In the genomic region with DNA sequence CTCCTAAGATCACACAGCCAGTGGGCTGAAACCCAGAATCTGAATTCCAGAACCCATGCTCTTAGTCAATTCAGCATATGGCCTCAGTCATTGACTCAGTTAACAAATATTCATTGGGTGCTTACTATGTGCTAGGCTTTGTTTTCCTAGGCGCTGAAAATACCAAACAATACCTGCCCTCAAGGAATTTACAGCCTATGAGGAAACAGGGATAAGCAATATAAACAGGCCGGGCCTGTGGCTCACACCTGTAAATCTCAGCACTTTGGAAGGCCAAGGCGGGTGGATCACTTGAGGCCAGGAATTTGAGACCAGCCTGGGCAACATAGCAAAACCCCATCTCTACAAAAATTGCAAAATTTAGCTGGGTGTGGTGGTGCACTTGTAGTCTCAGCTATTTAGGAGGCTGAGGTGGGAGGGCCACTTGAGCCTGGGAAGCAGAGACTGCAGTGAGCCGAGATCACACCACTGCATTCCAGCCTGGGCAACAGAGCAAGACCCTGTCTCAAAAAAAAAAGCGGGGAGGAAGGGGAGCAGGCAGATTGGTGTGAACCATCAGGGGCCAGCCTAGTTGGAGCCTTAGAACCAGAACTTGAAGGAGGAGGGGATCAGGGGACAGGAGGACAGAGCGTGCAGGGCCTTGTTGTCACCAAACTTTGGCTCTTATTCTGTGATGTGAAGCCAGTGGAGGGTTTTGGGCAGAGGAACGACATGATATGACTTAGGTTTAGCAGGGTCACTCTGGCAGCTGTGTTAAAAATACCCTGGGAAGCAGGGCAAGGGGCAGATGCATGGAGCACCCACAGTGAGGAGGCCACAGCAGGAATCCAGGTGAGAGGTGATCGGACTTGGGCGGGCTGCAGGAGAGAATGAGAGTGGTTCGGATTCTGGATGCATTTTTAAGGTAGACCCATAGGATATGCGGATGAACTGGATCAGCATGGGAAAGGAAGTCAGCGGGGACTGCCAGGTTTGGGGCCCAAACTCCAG, we compare ENCODE assay signal across 15 cellular contexts. TPM values are rescaled to one million over a fixed set of nuclear protein-coding genes. Genes with fewer than 3 reads are reported as not detected.
DNase-seq lines count a peak whose midpoint lies in the region; ATAC-seq and TF ChIP-seq lines count a peak whose summit lies in the region.
"Had no signal": no experiment of that assay in that cellular context is flagged by ENCODE, and none has a peak within 500 bp of the region (broad histone marks: within the 10 kb centered on the region; RNA-seq: fewer than 3 reads in every experiment).

No MANE protein-coding gene starts in this region.

- H3K36me3 ChIP-seq in heart left ventricle = peaks cover 0 to 55% (median 36%) of the 10 kb centered on the region in 9 donors
- no peaks in the 10 kb centered on the region for H3K36me3 ChIP-seq in neuronal stem cell (replicated peaks in 1 of 2; ENCODE audit: control insufficient read depth in 2 of 2, insufficient read depth in 2 of 2, low read length in 2 of 2)
- H3K36me3 ChIP-seq in aorta (ENCODE audit: control insufficient read depth in 1 of 2, insufficient read depth in 2 of 2, low read length in 1 of 2) = peaks cover 0 to 12% of the 10 kb centered on the region in 2 donors

- H3K27me3 Mint-ChIP-seq in activated naive CD8-positive, alpha-beta T cell treated with anti-CD3 and anti-CD28 coated beads, Interleukin-2, amount 50 U/mL, for 24 hours = peaks cover 2% of the 10 kb centered on the region

- peak overlapping the region; percentile 44 for H2AK5ac ChIP-seq in neuronal stem cell (ENCODE audit: low read depth, low read length)

- H3K4me3 Mint-ChIP-seq in activated naive CD8-positive, alpha-beta T cell treated with anti-CD3 and anti-CD28 coated beads, Interleukin-2, amount 50 U/mL, for 24 hours = no peak overlapping the region
- H3K4me3 Mint-ChIP-seq: T-helper 17 cell had no signal

- H3K23ac ChIP-seq in neuronal stem cell (ENCODE audit: low read depth, low read length, poor library complexity) = no peak overlapping the region

- no peaks in the 10 kb centered on the region for H3K36me3 Mint-ChIP-seq in activated naive CD8-positive, alpha-beta T cell treated with anti-CD3 and anti-CD28 coated beads, Interleukin-2, amount 50 U/mL, for 24 hours (ENCODE audit: low read depth)

- H3K27ac ChIP-seq in heart left ventricle (peak overlapping the region; percentile 64 to 98 (median 90)), neuronal stem cell (replicated peaks; ENCODE audit: low read length) (no peak overlapping the region), aorta (ENCODE audit: low read depth in 1 of 2, low read length in 2 of 2) (peak overlapping the region; percentile 71 to 94)

- H2BK120ac ChIP-seq in neuronal stem cell (ENCODE audit: low read depth, low read length) = no peak overlapping the region

- no peak for DNase-seq in Right ventricle myocardium inferior (ENCODE audit: missing footprints)
- no peak for DNase-seq in left cardiac atrium
- DNase-seq in heart left ventricle = peak in 3 of 5 donors; percentile 51 to 75 (median 54)
- no peak for DNase-seq in neuronal stem cell (ENCODE audit: low spot score)
- DNase-seq in aorta = no peak
- no peak for DNase-seq in activated naive CD8-positive, alpha-beta T cell treated with anti-CD3 and anti-CD28 coated beads, Interleukin-2, amount 50 U/mL, for 24 hours
- DNase-seq: amygdala, DMS79 treated with DMSO at 0.1 percent for 48 hours, NCI-H187, T-helper 17 cell had no signal

- 51 to 59% (median 54%) methylated on average over 12 of the region's 12 CpGs for WGBS in heart left ventricle, 4 donors
- WGBS in neuronal stem cell (ENCODE audit: extremely low coverage in 2 of 2, insufficient read length in 2 of 2, insufficient replicate concordance in 1 of 2), 2 donors = no CpG with 5 or more reads among the region's 12 CpGs
- WGBS in aorta, 2 donors = 33 to 41% methylated on average over 12 of the region's 12 CpGs

- no peak for TF ChIP-seq CTCF in heart left ventricle (IDR thresholded peaks at IDR 0.05)

- intact Hi-C loops in Right ventricle myocardium inferior (cut with DNase I) (loop anchor here (5.0 kb wide), 1 partner anchor 45 kb away; no protein-coding TSS in a partner anchor), left cardiac atrium (cut with DNase I) (no loop called here), heart left ventricle (cut with DNase I) (no loop called here), aorta (cut with DNase I) (no loop called here)

- no peak overlapping the region for H2BK12ac ChIP-seq in neuronal stem cell (ENCODE audit: low read length)

- H2AFZ ChIP-seq in neuronal stem cell (ENCODE audit: low read length) = no peak overlapping the region

- TF ChIP-seq POLR2A in heart left ventricle (IDR thresholded peaks at IDR 0.05) = no peak

- ATAC-seq in Right ventricle myocardium inferior (peak; percentile 70), left cardiac atrium (no peak), heart left ventricle (peak; percentile 20 to 47 (median 28)), aorta (ENCODE audit: low FRiP score) (no peak), GM18519 (IDR thresholded peaks at IDR 0.05; ENCODE audit: low FRiP score, unreplicated experiment) (no peak), HG02970 (IDR thresholded peaks at IDR 0.05; ENCODE audit: low FRiP score, unreplicated experiment) (no peak)
- ATAC-seq in activated naive CD8-positive, alpha-beta T cell treated with anti-CD3 and anti-CD28 coated beads, Interleukin-2, amount 50 U/mL, for 24 hours = no peak
- ATAC-seq: sciatic nerve, T-helper 17 cell had no signal

- H3K9me3 Mint-ChIP-seq in activated naive CD8-positive, alpha-beta T cell treated with anti-CD3 and anti-CD28 coated beads, Interleukin-2, amount 50 U/mL, for 24 hours = no peaks in the 10 kb centered on the region

- no peak overlapping the region for H3K27ac Mint-ChIP-seq in activated naive CD8-positive, alpha-beta T cell treated with anti-CD3 and anti-CD28 coated beads, Interleukin-2, amount 50 U/mL, for 24 hours
- H3K27ac Mint-ChIP-seq: T-helper 17 cell had no signal

- H2BK15ac ChIP-seq in neuronal stem cell (ENCODE audit: low read length) = no peak overlapping the region

- H3K27me3 ChIP-seq in heart left ventricle = no peaks in the 10 kb centered on the region
- H3K27me3 ChIP-seq in neuronal stem cell (ENCODE audit: control insufficient read depth in 3 of 3, insufficient read depth in 3 of 3, low read depth in 1 of 3, low read length in 3 of 3) = peaks cover 0 to 77% (median 7%) of the 10 kb centered on the region in 3 experiments
- H3K27me3 ChIP-seq in aorta (ENCODE audit: control insufficient read depth in 1 of 2, insufficient read depth in 2 of 2, low read length in 1 of 2) = no peaks in the 10 kb centered on the region

- H3K4me3 ChIP-seq in heart left ventricle (peak overlapping the region in 5 of 12 donors; percentile 23 to 89 (median 56)), neuronal stem cell (ENCODE audit: low read length in 2 of 2) (no peak overlapping the region), aorta (ENCODE audit: low read length in 2 of 2) (no peak overlapping the region)

- H3K9ac ChIP-seq in neuronal stem cell (ENCODE audit: low read depth, low read length, poor library complexity) = no peak overlapping the region

- no peak overlapping the region for H3K4me2 ChIP-seq in neuronal stem cell (ENCODE audit: insufficient read depth, low read length, poor library complexity, severe bottlenecking)

- no peak overlapping the region for H2BK5ac ChIP-seq in neuronal stem cell (ENCODE audit: low read length)

- H3K4ac ChIP-seq in neuronal stem cell (ENCODE audit: low read length) = no peak overlapping the region

- peak overlapping the region; percentile 19 for H4K91ac ChIP-seq in neuronal stem cell (ENCODE audit: low read depth, low read length, poor library complexity)

- no peak overlapping the region for H4K8ac ChIP-seq in neuronal stem cell (ENCODE audit: low read depth, low read length)

- no peak overlapping the region for H3K14ac ChIP-seq in neuronal stem cell (ENCODE audit: low read length)

- H3K4me1 Mint-ChIP-seq in activated naive CD8-positive, alpha-beta T cell treated with anti-CD3 and anti-CD28 coated beads, Interleukin-2, amount 50 U/mL, for 24 hours = no peaks in the 10 kb centered on the region

- H3K4me1 ChIP-seq in heart left ventricle = peaks cover 22 to 86% (median 70%) of the 10 kb centered on the region in 12 donors
- peaks cover 6 to 7% of the 10 kb centered on the region in 2 donors for H3K4me1 ChIP-seq in neuronal stem cell (ENCODE audit: control insufficient read depth in 2 of 2, insufficient read depth in 1 of 2, low read depth in 1 of 2, low read length in 2 of 2)
- peaks cover 3 to 6% of the 10 kb centered on the region in 2 donors for H3K4me1 ChIP-seq in aorta (ENCODE audit: control insufficient read depth in 1 of 2, insufficient read depth in 2 of 2, low read length in 2 of 2)

- no peaks in the 10 kb centered on the region for H3K79me1 ChIP-seq in neuronal stem cell (ENCODE audit: low read depth, low read length)

- H3K9me3 ChIP-seq in heart left ventricle = no peaks in the 10 kb centered on the region
- H3K9me3 ChIP-seq in neuronal stem cell (replicated peaks in 1 of 2; ENCODE audit: control insufficient read depth in 2 of 2, insufficient read depth in 1 of 2, low read depth in 1 of 2, low read length in 2 of 2) = no peaks in the 10 kb centered on the region
- no peaks in the 10 kb centered on the region for H3K9me3 ChIP-seq in aorta (ENCODE audit: control insufficient read depth, low read length)

- no peak overlapping the region for H3K18ac ChIP-seq in neuronal stem cell (ENCODE audit: low read length)

RNA-seq across cellular contexts. Expression of gene TINAGL1, which starts 5.8 kb away (rescaled TPM):
- total RNA-seq in Right ventricle myocardium inferior (273 TPM), left cardiac atrium (100 to 1,000 TPM; 128 to 175 TPM), heart left ventricle (100 to 1,000 TPM; 136 to 697 (median 199) TPM), aorta (100 to 1,000 TPM; 317 to 506 TPM)
- polyA plus RNA-seq in heart left ventricle (100 to 1,000 TPM; 263 to 354 TPM), aorta (100 to 1,000 TPM; 158 to 325 TPM)
- 0.06 TPM for polyA plus RNA-seq in neuronal stem cell (2013, experiment 1 of 2)
- polyA plus RNA-seq in neuronal stem cell (2013, experiment 2 of 2) = not detected
- total RNA-seq: T-helper 17 cell had no signal

RNA-seq across cellular contexts. Expression of gene HCRTR1, which starts 35.4 kb away (rescaled TPM):
- total RNA-seq in Right ventricle myocardium inferior = 0.49 TPM
- total RNA-seq in left cardiac atrium = under 1 TPM; 0.42 to 0.44 TPM
- total RNA-seq in heart left ventricle = under 1 TPM in 5 of 9 donors, not detected in 4; 0.21 to 0.82 (median 0.30) TPM
- polyA plus RNA-seq in heart left ventricle = under 1 TPM; 0.24 to 0.50 TPM
- polyA plus RNA-seq in neuronal stem cell (2013, experiment 1 of 2) = 0.28 TPM
- polyA plus RNA-seq in neuronal stem cell (2013, experiment 2 of 2) = 0.22 TPM
- under 1 TPM in 1 of 2 donors, not detected in 1; 0.42 TPM for total RNA-seq in aorta
- polyA plus RNA-seq in aorta = under 1 TPM in 1 of 2 donors, not detected in 1; 0.18 TPM
- total RNA-seq: HT1080, kidney epithelial cell, T-helper 17 cell had no signal

Comparison
In these comparisons a context has a peak if more than half of its experiments do, and no peak if none do; other contexts are left out.
1. ATAC-seq: peak in Right ventricle myocardium inferior (single experiment) and heart left ventricle (4 of 4); none in left cardiac atrium (0 of 2), aorta (single experiment), GM18519 (single experiment), activated naive CD8-positive, alpha-beta T cell treated with anti-CD3 and anti-CD28 coated beads, Interleukin-2, amount 50 U/mL, for 24 hours (single experiment) and HG02970 (single experiment).
2. DNase-seq: peak in heart left ventricle (3 of 5); none in Right ventricle myocardium inferior (single experiment), left cardiac atrium (single experiment), neuronal stem cell (single experiment), aorta (0 of 2) and activated naive CD8-positive, alpha-beta T cell treated with anti-CD3 and anti-CD28 coated beads, Interleukin-2, amount 50 U/mL, for 24 hours (single experiment).